21 cellular contexts compared by ENCODE assay signal in genomic region chr9:105360344-105360743, GRCh38.
DNase-seq lines count a peak whose midpoint lies in the region; ATAC-seq, FAIRE-seq and TF ChIP-seq lines count a peak whose summit lies in the region.
"Had no signal": no experiment of that assay in that cellular context is flagged by ENCODE, and none has a peak within 500 bp of the region (broad histone marks: within the 10 kb centered on the region; RNA-seq: fewer than 3 reads in every experiment).

No MANE protein-coding gene starts in this region.

- H2AFZ ChIP-seq in HCT116 (ENCODE audit: low read depth, low read length, poor library complexity, severe bottlenecking) (no peak overlapping the region), OCI-LY3 (ENCODE audit: low read depth, low read length) (no peak overlapping the region)

- H4K20me1 ChIP-seq in HCT116 (ENCODE audit: insufficient read depth), result no peaks in the 10 kb centered on the region
- no peaks in the 10 kb centered on the region for H4K20me1 ChIP-seq in OCI-LY3 (ENCODE audit: insufficient read depth, low read length)

- no peak for FAIRE-seq in bronchial epithelial cell (lab: Jason Lieb, UNC)
- no peak for FAIRE-seq in small intestine (lab: Jason Lieb, UNC)
- FAIRE-seq: endometrium had no signal

- DNase-seq in HCT116 (ENCODE audit: low read depth, low spot score) (no peak), bronchial epithelial cell (ENCODE audit: low read depth) (peak; percentile 15), foreskin keratinocyte (no peak), DMS53 treated with DMSO at 0.1 percent for 48 hours (lab: John Stamatoyannopoulos, UW; ENCODE audit: unreplicated experiment) (no peak), pons (ENCODE audit: low spot score) (no peak), small intestine (no peak)
- DNase-seq in natural killer cell treated with Interleukin-12 subunit alpha and Interleukin-12 subunit beta and Interleukin-15 and Interleukin-18, amount 100 ng/mL, for 72 hours (ENCODE audit: low spot score), result no peak
- DNase-seq: activated CD8-positive, alpha-beta memory T cell treated with anti-CD3 and anti-CD28 coated beads, Interleukin-2, amount 50 U/mL, for 4 hours; AML-193; anterior cingulate cortex; COR-L47; foreskin melanocyte; GOT3; kidney glomerular epithelial cell; MG63; naive B cell; NCI-H1694; ovary; upper lobe of left lung had no signal

- H3K4me3 ChIP-seq in HCT116 (replicated peaks in 1 of 2; ENCODE audit: low read depth in 1 of 2, low read length in 2 of 2) (no peak overlapping the region), OCI-LY3 (ENCODE audit: low read length) (no peak overlapping the region), bronchial epithelial cell (ENCODE audit: low read depth, low read length) (no peak overlapping the region), small intestine (ENCODE audit: low read depth in 1 of 2, low read length in 2 of 2) (no peak overlapping the region)
- H3K4me3 ChIP-seq: MG63, ovary, upper lobe of left lung had no signal

- ATAC-seq in HCT116, result no peak
- ATAC-seq in foreskin keratinocyte, result no peak
- ATAC-seq in natural killer cell treated with Interleukin-12 subunit alpha and Interleukin-12 subunit beta and Interleukin-15 and Interleukin-18, amount 100 ng/mL, for 72 hours, result no peak

- no peaks in the 10 kb centered on the region for H3K9me3 Mint-ChIP-seq in natural killer cell treated with Interleukin-12 subunit alpha and Interleukin-12 subunit beta and Interleukin-15 and Interleukin-18, amount 100 ng/mL, for 72 hours
- H3K9me3 Mint-ChIP-seq: naive B cell had no signal

- H3K9me3 ChIP-seq in HCT116 (ENCODE audit: control insufficient read depth in 1 of 2, insufficient read depth in 1 of 2, low read depth in 1 of 2, low read length in 2 of 2) (no peaks in the 10 kb centered on the region), OCI-LY3 (ENCODE audit: insufficient read depth, low read length) (no peaks in the 10 kb centered on the region), small intestine (ENCODE audit: control insufficient read depth, low read depth) (no peaks in the 10 kb centered on the region)
- H3K9me3 ChIP-seq: MG63, ovary, upper lobe of left lung had no signal

- TF ChIP-seq POLR2A in HCT116 (IDR thresholded peaks at IDR 0.05; ENCODE audit: borderline replicate concordance, extremely low read depth, insufficient read depth, insufficient read length), result no peak

- no TSS peak for BruUV-seq in HCT116 (replicated peaks; lab: Mats Ljungman, UMichigan)

- WGBS in small intestine, 3 donors, result 57 to 70% (median 63%) methylated on average over 1 of the region's 1 CpG

- CTCF ChIA-PET in HCT116 (lab: Charles Lee), result no interaction called here

- no peaks in the 10 kb centered on the region for H3K27me3 Mint-ChIP-seq in natural killer cell treated with Interleukin-12 subunit alpha and Interleukin-12 subunit beta and Interleukin-15 and Interleukin-18, amount 100 ng/mL, for 72 hours
- H3K27me3 Mint-ChIP-seq: naive B cell had no signal

- peak; percentile 3; the same call in 1 of the 2 replicates for TF ChIP-seq RAD21 in HCT116 (IDR thresholded peaks at IDR 0.05; ENCODE audit: low read depth)

- H3K27me3 ChIP-seq in HCT116 (ENCODE audit: insufficient read depth, low read length) (no peaks in the 10 kb centered on the region), OCI-LY3 (ENCODE audit: low read depth, low read length) (no peaks in the 10 kb centered on the region), bronchial epithelial cell (ENCODE audit: control insufficient read depth, insufficient read depth, low read length) (no peaks in the 10 kb centered on the region), foreskin keratinocyte (no peaks in the 10 kb centered on the region), small intestine (ENCODE audit: control insufficient read depth in 2 of 2, insufficient read depth in 2 of 2, low read length in 2 of 2) (no peaks in the 10 kb centered on the region)
- H3K27me3 ChIP-seq: MG63, ovary, upper lobe of left lung had no signal

- H3K9me2 ChIP-seq in HCT116 (ENCODE audit: insufficient read depth), result no peaks in the 10 kb centered on the region

- intact Hi-C loops in HCT116 (cut with micrococcal nuclease), result no loop called here

- H3K79me2 ChIP-seq in HCT116 (ENCODE audit: insufficient read depth, low read length) (no peaks in the 10 kb centered on the region), OCI-LY3 (ENCODE audit: low read length) (no peaks in the 10 kb centered on the region)

- POLR2A ChIA-PET in HCT116 (lab: Charles Lee), result no interaction called here

- H3K4me3 Mint-ChIP-seq in natural killer cell treated with Interleukin-12 subunit alpha and Interleukin-12 subunit beta and Interleukin-15 and Interleukin-18, amount 100 ng/mL, for 72 hours, result no peak overlapping the region
- H3K4me3 Mint-ChIP-seq: naive B cell had no signal

- H3K9ac ChIP-seq in HCT116 (ENCODE audit: low read length) (no peak overlapping the region), OCI-LY3 (ENCODE audit: low read length) (no peak overlapping the region)

- H3K36me3 Mint-ChIP-seq in natural killer cell treated with Interleukin-12 subunit alpha and Interleukin-12 subunit beta and Interleukin-15 and Interleukin-18, amount 100 ng/mL, for 72 hours, result peaks cover 9% of the 10 kb centered on the region

- H3K36me3 ChIP-seq in HCT116 (ENCODE audit: control insufficient read depth in 1 of 2, insufficient read depth in 2 of 2, low read length in 2 of 2), result no peaks in the 10 kb centered on the region
- peaks cover 27% of the 10 kb centered on the region for H3K36me3 ChIP-seq in OCI-LY3 (replicated peaks; ENCODE audit: low read depth, low read length)
- H3K36me3 ChIP-seq in bronchial epithelial cell (ENCODE audit: control insufficient read depth, insufficient read depth, low read length), result no peaks in the 10 kb centered on the region
- peaks cover 2 to 3% of the 10 kb centered on the region in 2 donors for H3K36me3 ChIP-seq in small intestine (ENCODE audit: control insufficient read depth in 2 of 2, insufficient read depth in 2 of 2, low read length in 2 of 2)
- H3K36me3 ChIP-seq: MG63, ovary had no signal

- H3K4me1 Mint-ChIP-seq in natural killer cell treated with Interleukin-12 subunit alpha and Interleukin-12 subunit beta and Interleukin-15 and Interleukin-18, amount 100 ng/mL, for 72 hours (ENCODE audit: low read depth in 2 of 2), result peaks cover 6 to 8% of the 10 kb centered on the region in 2 donors

- RAD21 ChIA-PET in HCT116 (lab: Charles Lee; ENCODE audit: low non-redundant PET in 1 of 2, low total read pairs in 2 of 2, uncharacterized antibody in 2 of 2, unreplicated experiment in 2 of 2), result no interaction called here

- TF ChIP-seq CTCF in HCT116 (IDR thresholded peaks at IDR 0.05 in 2 of 3, conservative IDR thresholded peaks at IDR 0.05 in 1 of 3; ENCODE audit: borderline replicate concordance in 1 of 3, insufficient read depth in 1 of 3, low read depth in 2 of 3, low read length in 2 of 3) (no peak), OCI-LY3 (IDR thresholded peaks at IDR 0.05; ENCODE audit: low read depth, low read length) (peak; percentile 20), bronchial epithelial cell (IDR thresholded peaks at IDR 0.05; ENCODE audit: insufficient read depth, low read length, severe bottlenecking) (peak; percentile 8), foreskin keratinocyte (conservative IDR thresholded peaks at IDR 0.05) (peak; percentile 38)

- H3K4me2 ChIP-seq in HCT116 (ENCODE audit: low read length) (no peak overlapping the region), OCI-LY3 (ENCODE audit: low read length) (no peak overlapping the region)

- no peaks in the 10 kb centered on the region for H3K4me1 ChIP-seq in HCT116 (ENCODE audit: control insufficient read depth in 1 of 2, insufficient read depth in 2 of 2, low read length in 2 of 2)
- H3K4me1 ChIP-seq in OCI-LY3 (ENCODE audit: low read length), result peaks cover 23% of the 10 kb centered on the region
- H3K4me1 ChIP-seq in foreskin keratinocyte, result no peaks in the 10 kb centered on the region
- no peaks in the 10 kb centered on the region for H3K4me1 ChIP-seq in small intestine (ENCODE audit: control insufficient read depth in 2 of 2, insufficient read depth in 1 of 2, low read depth in 1 of 2, low read length in 1 of 2)
- H3K4me1 ChIP-seq: upper lobe of left lung had no signal

- no peak overlapping the region for H3K27ac Mint-ChIP-seq in natural killer cell treated with Interleukin-12 subunit alpha and Interleukin-12 subunit beta and Interleukin-15 and Interleukin-18, amount 100 ng/mL, for 72 hours

- H3K27ac ChIP-seq in HCT116 (ENCODE audit: low read depth, low read length), result no peak overlapping the region
- H3K27ac ChIP-seq in OCI-LY3 (ENCODE audit: low read length), result no peak overlapping the region
- H3K27ac ChIP-seq in foreskin keratinocyte, result no peak overlapping the region
- H3K27ac ChIP-seq in small intestine (ENCODE audit: low read depth in 1 of 2, low read length in 1 of 2), result no peak overlapping the region
- H3K27ac ChIP-seq: ovary, upper lobe of left lung had no signal

TF ChIP-seq in HCT116, 20 proteins besides CTCF, POLR2A, EP300 and RAD21 (continues in another document):
- no peak for TF ChIP-seq ELF1 (IDR thresholded peaks at IDR 0.05; ENCODE audit: borderline replicate concordance, low read depth)
- no peak for TF ChIP-seq REST (IDR thresholded peaks at IDR 0.05; ENCODE audit: low read depth)
- TF ChIP-seq POLR2AphosphoS5 (IDR thresholded peaks at IDR 0.05; ENCODE audit: low read depth, low read length), result no peak
- TF ChIP-seq ZNF274 (IDR thresholded peaks at IDR 0.05; ENCODE audit: low read depth, low read length), result no peak
- TF ChIP-seq SP1 (IDR thresholded peaks at IDR 0.05; ENCODE audit: low read depth), result no peak

Comparison
In these comparisons a context has a peak if more than half of its experiments do, and no peak if none do; other contexts are left out.
1. CTCF ChIP-seq: peak in OCI-LY3 (single experiment), bronchial epithelial cell (single experiment) and foreskin keratinocyte (single experiment); none in HCT116 (0 of 3).